ENCODE assay signal across 1 cellular context in genomic region chr21:28761709-28762356, GRCh38.
TF ChIP-seq lines count a peak whose summit lies in the region.

No MANE protein-coding gene starts in this region.

TF ChIP-seq in IMR-90, 13 proteins besides CTCF, POLR2A, EP300 and RAD21 (continued from another document):
- TF ChIP-seq CEBPB (IDR thresholded peaks at IDR 0.05; ENCODE audit: low read depth, low read length) = no peak
